26 cellular contexts compared by ENCODE assay signal in genomic region chr5:5798041-5798827, GRCh38.
"Had no signal": no experiment of that assay in that cellular context is flagged by ENCODE, and none has a peak within 500 bp of the region (broad histone marks: within the 10 kb centered on the region; RNA-seq: fewer than 3 reads in every experiment).

No MANE protein-coding gene starts in this region.

- H3K27me3 ChIP-seq: brain microvascular endothelial cell had no signal

- H3K27ac ChIP-seq: brain microvascular endothelial cell, KMS-11, PC-9 had no signal

- H3K36me3 ChIP-seq: brain microvascular endothelial cell had no signal

- DNase-seq: activated CD4-positive, alpha-beta T cell treated with anti-CD3 and anti-CD28 coated beads, Interleukin-2, amount 10 ng/mL, durations not matched to agents 24 days and 14 days; activated CD4-positive, alpha-beta T cell treated with anti-CD3 and anti-CD28 coated beads, Interleukin-2, amount 50 U/mL, for 4 hours; activated CD8-positive, alpha-beta T cell treated with anti-CD3 and anti-CD28 coated beads for 36 hours; activated effector memory CD4-positive, alpha-beta T cell treated with anti-CD3 and anti-CD28 coated beads, Interleukin-2, amount 50 U/mL, for 16 hours; activated naive CD4-positive, alpha-beta T cell; activated naive CD4-positive, alpha-beta T cell treated with anti-CD3 and anti-CD28 coated beads, Interleukin-2, amount 50 U/mL, for 16 hours; activated naive CD8-positive, alpha-beta T cell treated with anti-CD3 and anti-CD28 coated beads for 36 hours; activated T-cell treated with anti-CD3 and anti-CD28 coated beads, Interleukin-2, amount 50 U/mL, for 1 hour; activated T-cell treated with anti-CD3 and anti-CD28 coated beads, Interleukin-2, amount 50 U/mL, for 72 hours; amniotic stem cell; aorta; brain microvascular endothelial cell; central memory CD4-positive, alpha-beta T cell; MM.1S; MV-4-11; NCI-H1092; NCI-H1436 treated with DMSO at 0.1 percent for 48 hours; NCI-H1694 treated with DMSO at 0.1 percent for 48 hours; NCI-H2029; NCI-H2171; NCI-H510A; NCI-H69; PC-9; Right ventricle myocardium superior; T1000 had no signal

- H3K4me3 ChIP-seq: PC-9 had no signal
